Comparison of ENCODE assay signal across 8 cellular contexts in genomic region chr5:59768204-59769040, GRCh38.
DNase-seq lines count a peak whose midpoint lies in the region; ATAC-seq and TF ChIP-seq lines count a peak whose summit lies in the region.

No MANE protein-coding gene starts in this region.

- H3K27ac Mint-ChIP-seq in type B pancreatic cell = peak overlapping the region; percentile 91

- no peak for TF ChIP-seq EP300 in esophagus muscularis mucosa (IDR thresholded peaks at IDR 0.05)

- peak; percentile 0 for DNase-seq in stimulated activated CD8-positive, alpha-beta memory T cell treated with anti-CD3 and anti-CD28 coated beads, Interleukin-12 subunit alpha, Interleukin-12 subunit beta, amount 100 ng/mL, for 4 hours (ENCODE audit: low read depth)
- no peak for DNase-seq in stimulated activated CD8-positive, alpha-beta memory T cell treated with anti-CD3 and anti-CD28 coated beads, Interleukin-4, amount 100 ng/mL, for 48 hours
- DNase-seq in NCI-H1092 (lab: John Stamatoyannopoulos, UW) = peak; percentile 43
- DNase-seq in UCSD-AML1 (lab: John Stamatoyannopoulos, UW; ENCODE audit: unreplicated experiment) = peak; percentile 81
- DNase-seq in esophagus muscularis mucosa (ENCODE audit: extremely low spot score) = no peak
- peak; percentile 76 for DNase-seq in type B pancreatic cell (ENCODE audit: extremely low spot score, unreplicated experiment)

- WGBS in esophagus muscularis mucosa = 3% methylated on average over 28 of the region's 38 CpGs

- TF ChIP-seq CTCF in esophagus muscularis mucosa (IDR thresholded peaks at IDR 0.05) = no peak
- TF ChIP-seq CTCF in type B pancreatic cell (conservative IDR thresholded peaks at IDR 0.05) = no peak

- H3K27ac ChIP-seq in esophagus muscularis mucosa (replicated peaks in 1 of 4) = peak overlapping the region; percentile 67 to 79 (median 71)

- H3K36me3 ChIP-seq in esophagus muscularis mucosa (no peaks in the 10 kb centered on the region), mucosa of stomach (ENCODE audit: control insufficient read depth, insufficient read depth, low read length) (no peaks in the 10 kb centered on the region)

- no peak for TF ChIP-seq POLR2A in esophagus muscularis mucosa (IDR thresholded peaks at IDR 0.05; ENCODE audit: low read depth)

- H3K4me1 ChIP-seq in esophagus muscularis mucosa (peaks cover 12 to 24% (median 17%) of the 10 kb centered on the region in 4 donors), mucosa of stomach (ENCODE audit: control insufficient read depth, insufficient read depth, low read length) (peaks cover 7% of the 10 kb centered on the region)

- H3K9me3 ChIP-seq in esophagus muscularis mucosa = no peaks in the 10 kb centered on the region
- H3K9me3 ChIP-seq in mucosa of stomach (ENCODE audit: control insufficient read depth, low read length) = no peaks in the 10 kb centered on the region

- peaks cover 11% of the 10 kb centered on the region for H3K36me3 Mint-ChIP-seq in type B pancreatic cell

- H3K27me3 ChIP-seq in esophagus muscularis mucosa (no peaks in the 10 kb centered on the region), mucosa of stomach (ENCODE audit: control insufficient read depth, insufficient read depth, low read length) (no peaks in the 10 kb centered on the region)

- H3K4me3 ChIP-seq in esophagus muscularis mucosa (peak overlapping the region; percentile 58 to 69 (median 66)), mucosa of stomach (ENCODE audit: low read length) (peak overlapping the region; percentile 92)

- ATAC-seq in GM18511 (IDR thresholded peaks at IDR 0.05; ENCODE audit: unreplicated experiment) = no peak

- H3K4me3 Mint-ChIP-seq in type B pancreatic cell = peak overlapping the region; percentile 89

- H3K27me3 Mint-ChIP-seq in type B pancreatic cell = peaks cover 5% of the 10 kb centered on the region

- intact Hi-C loops in esophagus muscularis mucosa (cut with DNase I) = no loop called here

- H3K4me1 Mint-ChIP-seq in type B pancreatic cell (ENCODE audit: unreplicated experiment) = peaks cover 39% of the 10 kb centered on the region

- H3K9ac ChIP-seq in mucosa of stomach (ENCODE audit: low read length) = peak overlapping the region; percentile 76

- no peaks in the 10 kb centered on the region for H3K9me3 Mint-ChIP-seq in type B pancreatic cell

Comparison
In these comparisons a context has a peak if more than half of its experiments do, and no peak if none do; other contexts are left out.
1. DNase-seq: peak in stimulated activated CD8-positive, alpha-beta memory T cell treated with anti-CD3 and anti-CD28 coated beads, Interleukin-12 subunit alpha, Interleukin-12 subunit beta, amount 100 ng/mL, for 4 hours (single experiment), NCI-H1092 (single experiment), UCSD-AML1 (single experiment) and type B pancreatic cell (single experiment); none in stimulated activated CD8-positive, alpha-beta memory T cell treated with anti-CD3 and anti-CD28 coated beads, Interleukin-4, amount 100 ng/mL, for 48 hours (single experiment) and esophagus muscularis mucosa (single experiment).